ENCODE assay signal across 7 cellular contexts in genomic region chr19:9324584-9324962, GRCh38. TPM values are rescaled to one million over a fixed set of nuclear protein-coding genes. Genes with fewer than 3 reads are reported as not detected.
DNase-seq lines count a peak whose midpoint lies in the region; ATAC-seq and TF ChIP-seq lines count a peak whose summit lies in the region.

No MANE protein-coding gene starts in this region.

- H3K27ac ChIP-seq in HL-60 (replicated peaks): peak overlapping the region; percentile 80
- H3K27ac ChIP-seq in iPS-18a (ENCODE audit: low read length): no peak overlapping the region
- peak overlapping the region; percentile 90 to 93 (median 92) for H3K27ac ChIP-seq in stomach

- H3K4me1 ChIP-seq in iPS-18a (ENCODE audit: control insufficient read depth, low read depth, low read length) (peaks cover 3% of the 10 kb centered on the region), stomach (peaks cover 11 to 20% (median 16%) of the 10 kb centered on the region in 4 donors)

- H3K27me3 ChIP-seq in HL-60 (ENCODE audit: insufficient read depth, poor library complexity, severe bottlenecking): no peaks in the 10 kb centered on the region
- no peaks in the 10 kb centered on the region for H3K27me3 ChIP-seq in iPS-18a (ENCODE audit: control insufficient read depth, insufficient read depth, low read length)
- H3K27me3 ChIP-seq in stomach: no peaks in the 10 kb centered on the region

- peak overlapping the region; percentile 74 for H3K9ac ChIP-seq in iPS-18a (ENCODE audit: low read length)

- H3K4me3 ChIP-seq in HL-60 (replicated peaks; ENCODE audit: insufficient read depth, low read length) (peak overlapping the region; percentile 76), iPS-18a (ENCODE audit: low read length) (peak overlapping the region; percentile 79), stomach (peak overlapping the region; percentile 69 to 85 (median 78))

- H3K27ac Mint-ChIP-seq in activated CD8-positive, alpha-beta memory T cell treated with anti-CD3 and anti-CD28 coated beads, Interleukin-2, amount 10 ng/mL, durations not matched to agents 7 days and 5 days: peak overlapping the region; percentile 97

- H3K4me1 Mint-ChIP-seq in activated CD8-positive, alpha-beta memory T cell treated with anti-CD3 and anti-CD28 coated beads, Interleukin-2, amount 10 ng/mL, durations not matched to agents 7 days and 5 days: peaks cover 28% of the 10 kb centered on the region

- peak overlapping the region; percentile 86 for H3K4me3 Mint-ChIP-seq in activated CD8-positive, alpha-beta memory T cell treated with anti-CD3 and anti-CD28 coated beads, Interleukin-2, amount 10 ng/mL, durations not matched to agents 7 days and 5 days

- no peak for TF ChIP-seq EP300 in stomach (IDR thresholded peaks at IDR 0.05)

- TF ChIP-seq POLR2A in stomach (IDR thresholded peaks at IDR 0.05): no peak

- intact Hi-C loops in stomach (cut with DNase I; ENCODE audit: low total_unique reads): no loop called here

- 39 to 62% (median 55%) methylated on average over 9 of the region's 9 CpGs for WGBS in stomach, 5 donors

- CTCF ChIA-PET in activated CD8-positive, alpha-beta memory T cell treated with anti-CD3 and anti-CD28 coated beads, Interleukin-2, amount 10 ng/mL, durations not matched to agents 7 days and 5 days (lab: Charles Lee): interaction anchor here (1.8 kb wide), 1 partner anchor 13 kb away, joined by 15 read pairs; no protein-coding TSS in a partner anchor

- H3K36me3 ChIP-seq in iPS-18a (ENCODE audit: control insufficient read depth, low read depth, low read length): no peaks in the 10 kb centered on the region
- peaks cover 0 to 43% (median 21%) of the 10 kb centered on the region in 4 donors for H3K36me3 ChIP-seq in stomach

- peaks cover 19% of the 10 kb centered on the region for H3K9me3 ChIP-seq in iPS-18a (ENCODE audit: control insufficient read depth, low read depth, low read length)
- H3K9me3 ChIP-seq in stomach: peaks cover 2 to 73% (median 38%) of the 10 kb centered on the region in 4 donors

- DNase-seq in HL-60 (ENCODE audit: low read depth in 1 of 2, low spot score in 1 of 2) (peak in 1 of 2 experiments; percentile 7), stomach (no peak), KG1 (lab: John Stamatoyannopoulos, UW) (no peak)
- no peak for DNase-seq in activated CD8-positive, alpha-beta memory T cell treated with anti-CD3 and anti-CD28 coated beads, Interleukin-2, amount 10 ng/mL, durations not matched to agents 7 days and 5 days

- H3K27me3 Mint-ChIP-seq in activated CD8-positive, alpha-beta memory T cell treated with anti-CD3 and anti-CD28 coated beads, Interleukin-2, amount 10 ng/mL, durations not matched to agents 7 days and 5 days: no peaks in the 10 kb centered on the region

- H3K36me3 Mint-ChIP-seq in activated CD8-positive, alpha-beta memory T cell treated with anti-CD3 and anti-CD28 coated beads, Interleukin-2, amount 10 ng/mL, durations not matched to agents 7 days and 5 days: peaks cover 51% of the 10 kb centered on the region

- ATAC-seq in activated CD8-positive, alpha-beta memory T cell treated with anti-CD3 and anti-CD28 coated beads, Interleukin-2, amount 10 ng/mL, durations not matched to agents 7 days and 5 days: no peak
- no peak for ATAC-seq in HG03378 (IDR thresholded peaks at IDR 0.05; ENCODE audit: unreplicated experiment)
- no peak for ATAC-seq in HG03354 (IDR thresholded peaks at IDR 0.05; ENCODE audit: poor library complexity, severe bottlenecking, unreplicated experiment)

- H3K9me3 Mint-ChIP-seq in activated CD8-positive, alpha-beta memory T cell treated with anti-CD3 and anti-CD28 coated beads, Interleukin-2, amount 10 ng/mL, durations not matched to agents 7 days and 5 days (ENCODE audit: low read depth): peaks cover 22% of the 10 kb centered on the region

- no peak for TF ChIP-seq CTCF in HL-60 (IDR thresholded peaks at IDR 0.05; ENCODE audit: insufficient read depth, low read length)
- no peak for TF ChIP-seq CTCF in stomach (IDR thresholded peaks at IDR 0.05)

RNA-seq across cellular contexts. Expression of gene ZNF559, which starts 0.6 kb away (rescaled TPM):
- total RNA-seq in activated CD8-positive, alpha-beta memory T cell treated with anti-CD3 and anti-CD28 coated beads, Interleukin-2, amount 10 ng/mL, durations not matched to agents 7 days and 5 days: 10 to 100 TPM; 10.9 to 14.9 TPM
- 10 to 100 TPM; 11.6 to 52.2 (median 16.9) TPM for total RNA-seq in stomach
- 10 to 100 TPM in 1 of 3 donors, 1 to 10 TPM in 2; 7.3 to 18.8 (median 9.6) TPM for polyA plus RNA-seq in stomach

RNA-seq across cellular contexts. Expression of gene ZNF699, which starts 14.9 kb away (rescaled TPM):
- 1 to 10 TPM; 6.7 to 9.0 TPM for total RNA-seq in activated CD8-positive, alpha-beta memory T cell treated with anti-CD3 and anti-CD28 coated beads, Interleukin-2, amount 10 ng/mL, durations not matched to agents 7 days and 5 days
- 10 to 100 TPM in 2 of 5 donors, 1 to 10 TPM in 2, not detected in 1; 2.2 to 53.6 (median 10.2) TPM for total RNA-seq in stomach
- polyA plus RNA-seq in stomach: 1 to 10 TPM in 2 of 3 donors, under 1 TPM in 1; 0.63 to 3.1 (median 1.2) TPM

RNA-seq across cellular contexts. Expression of gene ZNF177, which starts 38.2 kb away (rescaled TPM):
- total RNA-seq in activated CD8-positive, alpha-beta memory T cell treated with anti-CD3 and anti-CD28 coated beads, Interleukin-2, amount 10 ng/mL, durations not matched to agents 7 days and 5 days: 1 to 10 TPM; 1.1 to 1.2 TPM
- 1 to 10 TPM in 4 of 5 donors, not detected in 1; 1.6 to 4.6 (median 3.2) TPM for total RNA-seq in stomach
- polyA plus RNA-seq in stomach: 1 to 10 TPM in 1 of 3 donors, under 1 TPM in 2; 0.50 to 2.4 (median 0.92) TPM
